Comparison of ENCODE assay signal across 23 cellular contexts in the genomic region with DNA sequence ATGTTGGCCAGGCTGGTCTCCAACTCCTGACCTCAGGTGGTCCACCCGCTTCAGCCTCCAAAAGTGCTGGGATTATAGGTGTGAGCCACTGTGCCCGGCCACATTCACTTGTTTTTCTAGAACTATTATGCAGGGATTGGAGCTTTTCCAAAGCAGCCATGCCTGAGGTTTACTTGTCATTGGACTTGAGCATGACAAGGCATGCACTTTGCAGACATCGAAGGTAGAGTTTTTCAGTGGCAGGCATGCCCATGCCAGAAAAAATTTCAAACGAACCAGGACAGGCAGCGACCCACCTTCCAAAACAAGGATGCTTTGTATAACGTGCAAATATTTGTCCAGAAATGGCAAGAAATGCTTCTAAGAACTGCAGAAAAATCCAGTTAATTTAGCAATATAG. TPM values are rescaled to one million over a fixed set of nuclear protein-coding genes. Genes with fewer than 3 reads are reported as not detected.
"Had no signal": no experiment of that assay in that cellular context is flagged by ENCODE, and none has a peak within 500 bp of the region (broad histone marks: within the 10 kb centered on the region; RNA-seq: fewer than 3 reads in every experiment).

No MANE protein-coding gene starts in this region.

- ATAC-seq: gastrocnemius medialis; right lobe of liver; stimulated activated effector memory CD8-positive, alpha-beta T cell treated with anti-CD3 and anti-CD28 coated beads, Interleukin-12 subunit alpha, Interleukin-12 subunit beta, amount 100 ng/mL, for 72 hours; stimulated activated naive CD8-positive, alpha-beta T cell treated with anti-CD3 and anti-CD28 coated beads, Interleukin-15, amount 100 ng/mL, for 72 hours had no signal

- H3K27me3 ChIP-seq: esophagus muscularis mucosa, gastrocnemius medialis, right lobe of liver, uterus had no signal

- DNase-seq: activated B cell treated with CpG ODN at 0.5 μM for 24 hours; activated CD4-positive, alpha-beta memory T cell treated with anti-CD3 and anti-CD28 coated beads for 36 hours; activated CD4-positive, alpha-beta T cell treated with anti-CD3 and anti-CD28 coated beads for 4 hours; activated naive CD4-positive, alpha-beta T cell treated with anti-CD3 and anti-CD28 coated beads, Interleukin-2, amount 10 ng/mL, durations not matched to agents 7 days and 5 days; activated T-cell treated with anti-CD3 and anti-CD28 coated beads, Interleukin-2, amount 50 U/mL, for 48 hours; amygdala; dermis blood vessel endothelial cell; effector CD8-positive, alpha-beta T cell; gastrocnemius medialis; head of caudate nucleus; hypothalamus; nephron progenitor cell; right lobe of liver; stimulated activated CD4-positive, alpha-beta T cell treated with anti-CD3 and anti-CD28 coated beads, Interleukin-1b, Interleukin-23, amount 100 ng/mL, for 48 hours; stimulated activated naive CD8-positive, alpha-beta T cell treated with anti-CD3 and anti-CD28 coated beads, Interleukin-15, amount 100 ng/mL, for 72 hours; T1000; transverse colon; uterus had no signal

- H3K4me3 ChIP-seq: esophagus muscularis mucosa, gastrocnemius medialis, right lobe of liver, skin epidermis, transverse colon, uterus had no signal

- H3K36me3 ChIP-seq: esophagus muscularis mucosa, gastrocnemius medialis, right lobe of liver, transverse colon, uterus had no signal

- H3K27ac ChIP-seq: esophagus muscularis mucosa, gastrocnemius medialis, parathyroid adenoma, right lobe of liver, transverse colon, uterus had no signal

- H3K4me1 ChIP-seq: parathyroid adenoma, right lobe of liver, uterus had no signal

- H3K9me3 ChIP-seq: esophagus muscularis mucosa, gastrocnemius medialis, right lobe of liver, transverse colon, uterus had no signal

RNA-seq across cellular contexts. Expression of a gene that starts 17.7 kb away (rescaled TPM):
- total RNA-seq: activated B cell treated with CpG ODN at 0.5 μM for 24 hours, mononuclear cell had no signal

RNA-seq across cellular contexts. Expression of a gene that starts 24.9 kb away (rescaled TPM):
- total RNA-seq: activated B cell treated with CpG ODN at 0.5 μM for 24 hours; activated CD4-positive, alpha-beta memory T cell treated with anti-CD3 and anti-CD28 coated beads for 36 hours; dermis blood vessel endothelial cell; gastrocnemius medialis; mononuclear cell; right lobe of liver; transverse colon had no signal

RNA-seq across cellular contexts. Expression of a gene that starts 40.3 kb away (rescaled TPM):
- total RNA-seq: activated B cell treated with CpG ODN at 0.5 μM for 24 hours; activated CD4-positive, alpha-beta memory T cell treated with anti-CD3 and anti-CD28 coated beads for 36 hours; mononuclear cell had no signal
